In the genomic region with DNA sequence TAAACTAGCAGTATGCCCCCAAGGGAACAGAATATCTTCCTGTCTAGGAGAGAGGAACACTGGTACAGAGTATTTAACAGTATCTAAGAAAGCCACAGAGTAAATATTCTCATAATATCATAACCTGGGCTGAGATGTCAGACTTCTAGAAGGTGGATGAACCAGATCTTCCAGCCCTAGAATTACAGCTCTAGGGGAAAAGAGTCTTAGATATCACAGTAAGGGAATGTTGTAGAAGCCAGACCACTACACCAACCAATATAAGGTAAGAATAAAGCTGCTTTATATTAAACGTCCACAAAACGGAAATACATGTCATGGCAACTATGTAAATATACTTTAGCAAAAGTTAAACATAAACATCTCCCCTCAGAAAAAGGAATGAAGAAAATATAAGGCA, we compare ENCODE assay signal across 14 cellular contexts. TPM values are rescaled to one million over a fixed set of nuclear protein-coding genes. Genes with fewer than 3 reads are reported as not detected.
DNase-seq lines count a peak whose midpoint lies in the region; ATAC-seq and TF ChIP-seq lines count a peak whose summit lies in the region.
"Had no signal": no experiment of that assay in that cellular context is flagged by ENCODE, and none has a peak within 500 bp of the region (broad histone marks: within the 10 kb centered on the region; RNA-seq: fewer than 3 reads in every experiment).

No MANE protein-coding gene starts in this region.

- H3K4ac ChIP-seq in mesendoderm (ENCODE audit: low read depth, low read length), result no peak overlapping the region

- no peak overlapping the region for H3K27ac ChIP-seq in parathyroid adenoma
- H3K27ac ChIP-seq in mesendoderm (ENCODE audit: low read depth, low read length), result no peak overlapping the region
- H3K27ac ChIP-seq: colonic mucosa, left ventricle myocardium inferior had no signal

- WGBS in mesendoderm (ENCODE audit: extremely low coverage, insufficient coverage, low lambda C conversion rate), result no CpG with 5 or more reads among the region's 2 CpGs

- no peak overlapping the region for H3K23ac ChIP-seq in mesendoderm (ENCODE audit: low read length)

- H3K9ac ChIP-seq in parathyroid adenoma, result no peak overlapping the region
- no peak overlapping the region for H3K9ac ChIP-seq in mesendoderm (ENCODE audit: low read length)

- POLR2A ChIA-PET in activated CD4-positive, alpha-beta T cell treated with anti-CD3 and anti-CD28 coated beads for 36 hours (lab: Charles Lee), result no interaction called here

- no peak for ATAC-seq in activated CD4-positive, alpha-beta T cell treated with anti-CD3 and anti-CD28 coated beads for 36 hours
- ATAC-seq in effector memory CD8-positive, alpha-beta T cell (replicated peaks), result peak; percentile 16
- ATAC-seq: esophagus mucosa had no signal

- no peak overlapping the region for H4K5ac ChIP-seq in mesendoderm (ENCODE audit: low read length)

- TF ChIP-seq POLR2A in NB4 (IDR thresholded peaks at IDR 0.05; ENCODE audit: extremely low read depth, insufficient read length), result no peak

- H3K4me1 ChIP-seq in parathyroid adenoma, result peaks cover 13% of the 10 kb centered on the region
- H3K4me1 ChIP-seq in mesendoderm (ENCODE audit: control insufficient read depth, low read depth, low read length), result peaks cover 3% of the 10 kb centered on the region

- no peak overlapping the region for H3K4me3 ChIP-seq in NB4 (ENCODE audit: low read depth, low read length)
- H3K4me3 ChIP-seq in parathyroid adenoma (ENCODE audit: low read depth, low read length), result no peak overlapping the region
- no peak overlapping the region for H3K4me3 ChIP-seq in mesendoderm (ENCODE audit: low read length)
- H3K4me3 ChIP-seq: colonic mucosa, left ventricle myocardium inferior had no signal

- H3K36me3 ChIP-seq in parathyroid adenoma (ENCODE audit: control insufficient read depth, insufficient read depth, low read length), result no peaks in the 10 kb centered on the region
- no peaks in the 10 kb centered on the region for H3K36me3 ChIP-seq in mesendoderm (ENCODE audit: control insufficient read depth, insufficient read depth, low read length)
- H3K36me3 ChIP-seq: colonic mucosa had no signal

- H2BK120ac ChIP-seq in mesendoderm (ENCODE audit: low read depth, low read length), result no peak overlapping the region

- H3K27ac Mint-ChIP-seq in activated CD4-positive, alpha-beta T cell treated with anti-CD3 and anti-CD28 coated beads for 36 hours, result peak overlapping the region; percentile 71
- H3K27ac Mint-ChIP-seq in effector memory CD8-positive, alpha-beta T cell, result peak overlapping the region; percentile 51 to 91

- H3K27me3 Mint-ChIP-seq in activated CD4-positive, alpha-beta T cell treated with anti-CD3 and anti-CD28 coated beads for 36 hours, result no peaks in the 10 kb centered on the region
- H3K27me3 Mint-ChIP-seq in effector memory CD8-positive, alpha-beta T cell, result no peaks in the 10 kb centered on the region
- H3K27me3 Mint-ChIP-seq: naive B cell had no signal

- no peak overlapping the region for H2BK5ac ChIP-seq in mesendoderm (ENCODE audit: low read length)

- H3K9me3 Mint-ChIP-seq in activated CD4-positive, alpha-beta T cell treated with anti-CD3 and anti-CD28 coated beads for 36 hours (ENCODE audit: low read depth), result no peaks in the 10 kb centered on the region
- no peaks in the 10 kb centered on the region for H3K9me3 Mint-ChIP-seq in effector memory CD8-positive, alpha-beta T cell
- H3K9me3 Mint-ChIP-seq: naive B cell had no signal

- intact Hi-C loops in activated CD4-positive, alpha-beta T cell treated with anti-CD3 and anti-CD28 coated beads for 36 hours (cut with DNase I, micrococcal nuclease), result no loop called here

- H3K4me2 ChIP-seq in parathyroid adenoma (ENCODE audit: low read length) (peak overlapping the region; percentile 5), mesendoderm (ENCODE audit: low read length) (no peak overlapping the region)

- H3K56ac ChIP-seq in mesendoderm (ENCODE audit: low read length), result no peak overlapping the region

- no peak overlapping the region for H3K4me3 Mint-ChIP-seq in activated CD4-positive, alpha-beta T cell treated with anti-CD3 and anti-CD28 coated beads for 36 hours
- H3K4me3 Mint-ChIP-seq in effector memory CD8-positive, alpha-beta T cell, result peak overlapping the region; percentile 5 to 51

- no peak overlapping the region for H2AK5ac ChIP-seq in mesendoderm (ENCODE audit: low read length)

- H2BK15ac ChIP-seq in mesendoderm (replicated peaks; ENCODE audit: low read depth), result no peak overlapping the region

- CTCF ChIA-PET in activated CD4-positive, alpha-beta T cell treated with anti-CD3 and anti-CD28 coated beads for 36 hours (lab: Charles Lee), result interaction anchor here (0.6 to 1.7 kb wide), 2 partner anchors 10 to 1139 kb away, joined by 3 to 8 read pairs; no protein-coding TSS in a partner anchor

- H3K4me1 Mint-ChIP-seq in activated CD4-positive, alpha-beta T cell treated with anti-CD3 and anti-CD28 coated beads for 36 hours, result peaks cover 71% of the 10 kb centered on the region
- H3K4me1 Mint-ChIP-seq in effector memory CD8-positive, alpha-beta T cell (ENCODE audit: low read depth in 2 of 2), result peaks cover 54 to 78% of the 10 kb centered on the region in 2 donors

- peaks cover 33% of the 10 kb centered on the region for H3K79me2 ChIP-seq in parathyroid adenoma
- peaks cover 17% of the 10 kb centered on the region for H3K79me2 ChIP-seq in mesendoderm (ENCODE audit: control insufficient read depth, insufficient read depth, low read length)

- H3K36me3 Mint-ChIP-seq in activated CD4-positive, alpha-beta T cell treated with anti-CD3 and anti-CD28 coated beads for 36 hours (ENCODE audit: low read depth), result peaks cover 36% of the 10 kb centered on the region
- H3K36me3 Mint-ChIP-seq in effector memory CD8-positive, alpha-beta T cell (ENCODE audit: insufficient read depth), result peaks cover 64% of the 10 kb centered on the region

- DNase-seq in activated CD4-positive, alpha-beta T cell treated with anti-CD3 and anti-CD28 coated beads for 36 hours, result no peak
- no peak for DNase-seq in activated CD4-positive, alpha-beta T cell treated with anti-CD3 and anti-CD28 coated beads, Interleukin-2, amount 50 U/mL, for 4 hours
- DNase-seq in NB4 (ENCODE audit: low read depth), result peak; percentile 10
- DNase-seq in effector memory CD8-positive, alpha-beta T cell, result no peak
- no peak for DNase-seq in NCI-H146 treated with DMSO at 0.1 percent for 48 hours (lab: John Stamatoyannopoulos, UW; ENCODE audit: unreplicated experiment)
- no peak for DNase-seq in mesendoderm
- no peak for DNase-seq in NCI-H2081 treated with DMSO at 0.1 percent for 48 hours (lab: John Stamatoyannopoulos, UW)
- DNase-seq: colonic mucosa, hypothalamus, left ventricle myocardium inferior, naive B cell, retina had no signal

- no peak for TF ChIP-seq CTCF in NB4 (IDR thresholded peaks at IDR 0.05; ENCODE audit: low read depth, low read length)
- TF ChIP-seq CTCF in parathyroid adenoma (IDR thresholded peaks at IDR 0.05), result no peak

- no peaks in the 10 kb centered on the region for H3K27me3 ChIP-seq in parathyroid adenoma (ENCODE audit: control insufficient read depth, insufficient read depth, low read length)
- no peaks in the 10 kb centered on the region for H3K27me3 ChIP-seq in mesendoderm (ENCODE audit: insufficient read depth, low read length, poor library complexity)
- H3K27me3 ChIP-seq: colonic mucosa had no signal

- H3K79me1 ChIP-seq in mesendoderm (ENCODE audit: low read length), result peaks cover 2% of the 10 kb centered on the region

- no peaks in the 10 kb centered on the region for H3K9me3 ChIP-seq in parathyroid adenoma (ENCODE audit: control insufficient read depth, low read length)
- H3K9me3 ChIP-seq: colonic mucosa, left ventricle myocardium inferior had no signal

- no peak overlapping the region for H2AFZ ChIP-seq in parathyroid adenoma

- no peak overlapping the region for H4K8ac ChIP-seq in mesendoderm (ENCODE audit: low read depth, low read length)

- no peak overlapping the region for H3K18ac ChIP-seq in mesendoderm (ENCODE audit: low read length)

RNA-seq across cellular contexts. Expression of gene SERINC1, which starts 12.4 kb away (rescaled TPM):
- 10 to 100 TPM; 35.2 to 46.3 TPM for total RNA-seq in activated CD4-positive, alpha-beta T cell treated with anti-CD3 and anti-CD28 coated beads for 36 hours
- polyA plus RNA-seq in mesendoderm (2013, experiment 1 of 2), result 34.0 TPM
- polyA plus RNA-seq in mesendoderm (2013, experiment 2 of 2), result 33.1 TPM

RNA-seq across cellular contexts. Expression of gene HSF2, which starts 59.8 kb away (rescaled TPM):
- total RNA-seq in activated CD4-positive, alpha-beta T cell treated with anti-CD3 and anti-CD28 coated beads for 36 hours, result 10 to 100 TPM; 18.1 to 20.6 TPM
- polyA plus RNA-seq in mesendoderm (2013, experiment 1 of 2), result 8.8 TPM
- polyA plus RNA-seq in mesendoderm (2013, experiment 2 of 2), result 8.4 TPM
